9 cellular contexts compared by ENCODE assay signal in the genomic region with DNA sequence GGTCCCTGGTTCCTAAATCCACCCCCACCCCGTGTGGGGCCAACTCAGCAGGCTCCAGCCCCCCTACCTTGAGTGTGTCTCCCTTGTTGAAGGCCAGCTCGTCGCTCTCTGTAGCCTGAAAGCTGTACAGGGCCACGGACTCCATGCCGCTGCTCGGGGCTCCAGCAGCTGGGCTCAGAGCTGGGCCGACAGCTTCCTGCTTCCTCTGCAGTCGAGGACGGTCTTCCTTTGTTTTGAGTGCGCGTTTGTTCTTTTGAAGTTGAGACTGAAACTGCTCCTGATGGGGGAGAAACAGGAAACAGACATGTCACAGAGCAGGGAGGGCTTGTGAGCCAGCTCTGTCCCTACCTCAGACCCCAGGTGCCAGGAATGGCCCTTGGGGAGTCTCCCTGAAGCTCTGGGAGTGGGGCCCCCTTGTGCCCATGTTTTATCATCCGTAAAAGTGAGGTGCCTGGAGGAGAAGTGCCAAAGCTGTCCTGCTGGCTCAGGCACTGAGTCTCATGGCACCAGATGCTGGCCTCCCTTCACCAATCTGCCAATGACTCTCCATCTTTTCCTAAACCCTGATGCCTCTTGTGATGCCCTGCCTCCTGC. TPM values are rescaled to one million over a fixed set of nuclear protein-coding genes. Genes with fewer than 3 reads are reported as not detected.
DNase-seq lines count a peak whose midpoint lies in the region; ATAC-seq, FAIRE-seq and TF ChIP-seq lines count a peak whose summit lies in the region.
"Not testable (repeated sequence)": the region's sequence is repeated elsewhere in the genome, so short reads cannot be mapped to it uniquely, and the experiment has no call there.
"Had no signal": no experiment of that assay in that cellular context is flagged by ENCODE, and none has a peak within 500 bp of the region (broad histone marks: within the 10 kb centered on the region; RNA-seq: fewer than 3 reads in every experiment).

Gene GRAP, minus strand, starts transcription at position 176 of the 594 bp plus-strand sequence. Its CDS starts 31 bp downstream, at position 145.

- H3K4me3 Mint-ChIP-seq in endothelial cell (ENCODE audit: unreplicated experiment); naive thymus-derived CD8-positive, alpha-beta T cell: not testable (repeated sequence)

- peak; percentile 98 for FAIRE-seq in GM12891 (lab: Jason Lieb, UNC)

- not testable (repeated sequence) for H3K79me2 ChIP-seq in Karpas-422 (ENCODE audit: low read length)

- not testable (repeated sequence) for H3K9me3 Mint-ChIP-seq in activated naive CD4-positive, alpha-beta T cell treated with anti-CD3 and anti-CD28 coated beads, Interleukin-2, amount 50 U/mL, for 72 hours; endothelial cell (ENCODE audit: unreplicated experiment); naive thymus-derived CD8-positive, alpha-beta T cell

- not testable (repeated sequence) for DNase-seq in GM12891 (ENCODE audit: insufficient read length, low spot score); Karpas-422; activated naive CD4-positive, alpha-beta T cell treated with anti-CD3 and anti-CD28 coated beads, Interleukin-2, amount 50 U/mL, for 72 hours (ENCODE audit: low spot score in 2 of 2); endothelial cell (ENCODE audit: low spot score); left lobe of liver (ENCODE audit: low spot score); naive thymus-derived CD8-positive, alpha-beta T cell; upper lobe of right lung

- not testable (repeated sequence) for H3K4me3 ChIP-seq in Karpas-422 (ENCODE audit: low read length); upper lobe of right lung

- TF ChIP-seq CTCF in endothelial cell (IDR thresholded peaks at IDR 0.05; ENCODE audit: unreplicated experiment); upper lobe of right lung (IDR thresholded peaks at IDR 0.05): not testable (repeated sequence)

- peak; percentile 75 for ATAC-seq in activated CD4-positive, CD25-positive, alpha-beta regulatory T cell treated with anti-CD3 and anti-CD28 coated beads, Interleukin-2, amount 50 U/mL, for 24 hours
- ATAC-seq in activated naive CD4-positive, alpha-beta T cell treated with anti-CD3 and anti-CD28 coated beads, Interleukin-2, amount 50 U/mL, for 72 hours, result peak; percentile 73 to 77
- ATAC-seq in left lobe of liver, result peak; percentile 37
- ATAC-seq in naive thymus-derived CD8-positive, alpha-beta T cell, result peak; percentile 83 to 90
- ATAC-seq in upper lobe of right lung, result peak; percentile 49

- not testable (repeated sequence) for H3K4me1 ChIP-seq in Karpas-422 (ENCODE audit: low read length); upper lobe of right lung

- not testable (repeated sequence) for H4K20me1 ChIP-seq in Karpas-422 (ENCODE audit: insufficient read depth, low read depth, low read length)

- not testable (repeated sequence) for H3K36me3 ChIP-seq in Karpas-422 (ENCODE audit: insufficient read depth, low read length); upper lobe of right lung

- not testable (repeated sequence) for H3K9me2 ChIP-seq in Karpas-422 (replicated peaks; ENCODE audit: insufficient read depth, low read length)

- not testable (repeated sequence) for H3K36me3 Mint-ChIP-seq in activated naive CD4-positive, alpha-beta T cell treated with anti-CD3 and anti-CD28 coated beads, Interleukin-2, amount 50 U/mL, for 72 hours; endothelial cell (ENCODE audit: low read depth, unreplicated experiment); naive thymus-derived CD8-positive, alpha-beta T cell

- not testable (repeated sequence) for H3K4me1 Mint-ChIP-seq in endothelial cell (ENCODE audit: unreplicated experiment); naive thymus-derived CD8-positive, alpha-beta T cell

- POLR2A ChIA-PET in naive thymus-derived CD8-positive, alpha-beta T cell (lab: Charles Lee), result not testable (repeated sequence)

- not testable (repeated sequence) for H3K27me3 ChIP-seq in Karpas-422 (ENCODE audit: low read length); upper lobe of right lung

- H3K27ac ChIP-seq in Karpas-422 (ENCODE audit: low read length); upper lobe of right lung: not testable (repeated sequence)

- intact Hi-C loops in upper lobe of right lung (cut with DNase I), result not testable (repeated sequence)

- H3K9ac ChIP-seq in Karpas-422 (ENCODE audit: low read length), result not testable (repeated sequence)

- H3K9me3 ChIP-seq in Karpas-422 (ENCODE audit: low read length); upper lobe of right lung: not testable (repeated sequence)

- TF ChIP-seq POLR2A in GM12891 (IDR thresholded peaks at IDR 0.05; ENCODE audit: low read depth, low read length), result not testable (repeated sequence)

- not testable (repeated sequence) for H3K27ac Mint-ChIP-seq in activated naive CD4-positive, alpha-beta T cell treated with anti-CD3 and anti-CD28 coated beads, Interleukin-2, amount 50 U/mL, for 72 hours; endothelial cell (ENCODE audit: unreplicated experiment); naive thymus-derived CD8-positive, alpha-beta T cell

- H3K4me2 ChIP-seq in Karpas-422 (ENCODE audit: low read depth, low read length, poor library complexity, severe bottlenecking), result not testable (repeated sequence)

- H2AFZ ChIP-seq in Karpas-422 (ENCODE audit: low read length), result not testable (repeated sequence)

- H3K27me3 Mint-ChIP-seq in endothelial cell (ENCODE audit: unreplicated experiment); naive thymus-derived CD8-positive, alpha-beta T cell: not testable (repeated sequence)

RNA-seq across cellular contexts. Expression of gene GRAP, which starts in this region (rescaled TPM):
- 20.8 TPM for polyA plus RNA-seq in GM12891 (2012; ENCODE audit: low read depth, missing spikeins)
- total RNA-seq in Karpas-422 (2014; rRNA removed; shearing (Covaris generic); ENCODE audit: low replicate concordance), result 17.6 and 29.9 TPM in 2 replicates
- total RNA-seq in activated naive CD4-positive, alpha-beta T cell treated with anti-CD3 and anti-CD28 coated beads, Interleukin-2, amount 50 U/mL, for 72 hours, result 10 to 100 TPM; 12.7 to 13.7 TPM
- total RNA-seq in endothelial cell (ENCODE audit: unreplicated experiment) (50.2 TPM), left lobe of liver (4.0 TPM), upper lobe of right lung (10.6 TPM)
- 10 to 100 TPM; 65.6 to 69.9 TPM for total RNA-seq in naive thymus-derived CD8-positive, alpha-beta T cell
- 10 to 100 TPM; 32.7 to 99.6 (median 73.1) TPM for polyA plus RNA-seq in naive thymus-derived CD8-positive, alpha-beta T cell
- total RNA-seq: GM23248 had no signal
- polyA plus RNA-seq: GM23248 had no signal
